1 cellular context compared by ENCODE assay signal in the genomic region with DNA sequence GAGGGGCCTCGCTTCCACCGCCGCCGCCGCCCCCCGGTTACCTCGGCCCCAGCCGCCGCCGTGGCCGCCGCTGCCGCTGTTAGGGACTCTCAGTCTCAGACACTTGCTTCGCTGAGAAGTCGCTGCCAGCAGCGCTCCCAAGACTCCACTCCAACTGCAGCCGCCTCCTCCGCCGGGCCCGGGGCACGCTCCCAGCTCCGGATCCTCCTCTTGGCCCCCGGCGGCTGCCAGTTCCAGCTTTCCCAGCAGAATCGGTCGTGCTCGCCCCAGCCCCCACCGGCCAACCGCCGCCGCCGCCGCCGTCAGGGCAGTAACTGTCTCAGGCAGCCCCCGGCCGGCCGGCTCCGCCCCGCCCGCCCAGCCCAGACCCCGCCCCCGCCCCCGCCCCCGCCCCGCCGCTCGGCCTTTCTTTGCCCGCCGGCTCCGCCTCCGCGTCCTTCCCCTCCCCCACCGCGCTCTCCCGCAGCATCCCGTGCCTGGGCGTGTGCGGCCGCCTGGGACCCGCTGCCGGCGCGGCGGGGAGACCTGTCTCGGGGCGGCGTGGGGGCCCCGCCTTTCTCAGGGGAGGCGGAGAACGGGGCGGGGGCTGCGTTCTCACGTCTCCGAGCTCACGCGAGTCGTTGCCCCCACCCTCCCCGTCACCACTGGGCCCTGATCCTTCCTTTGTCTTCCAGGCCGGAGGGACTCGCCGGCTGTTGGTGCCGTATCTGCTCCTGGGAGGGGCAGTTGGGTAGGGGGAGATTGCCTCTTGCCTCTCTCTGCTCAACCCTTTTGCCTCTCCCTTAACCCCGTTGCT.
A peak's percentile ranks its signal among the peaks of the same experiment; 100 is the strongest.
TF ChIP-seq lines count a peak whose summit lies in the region.

A gene with protein sequence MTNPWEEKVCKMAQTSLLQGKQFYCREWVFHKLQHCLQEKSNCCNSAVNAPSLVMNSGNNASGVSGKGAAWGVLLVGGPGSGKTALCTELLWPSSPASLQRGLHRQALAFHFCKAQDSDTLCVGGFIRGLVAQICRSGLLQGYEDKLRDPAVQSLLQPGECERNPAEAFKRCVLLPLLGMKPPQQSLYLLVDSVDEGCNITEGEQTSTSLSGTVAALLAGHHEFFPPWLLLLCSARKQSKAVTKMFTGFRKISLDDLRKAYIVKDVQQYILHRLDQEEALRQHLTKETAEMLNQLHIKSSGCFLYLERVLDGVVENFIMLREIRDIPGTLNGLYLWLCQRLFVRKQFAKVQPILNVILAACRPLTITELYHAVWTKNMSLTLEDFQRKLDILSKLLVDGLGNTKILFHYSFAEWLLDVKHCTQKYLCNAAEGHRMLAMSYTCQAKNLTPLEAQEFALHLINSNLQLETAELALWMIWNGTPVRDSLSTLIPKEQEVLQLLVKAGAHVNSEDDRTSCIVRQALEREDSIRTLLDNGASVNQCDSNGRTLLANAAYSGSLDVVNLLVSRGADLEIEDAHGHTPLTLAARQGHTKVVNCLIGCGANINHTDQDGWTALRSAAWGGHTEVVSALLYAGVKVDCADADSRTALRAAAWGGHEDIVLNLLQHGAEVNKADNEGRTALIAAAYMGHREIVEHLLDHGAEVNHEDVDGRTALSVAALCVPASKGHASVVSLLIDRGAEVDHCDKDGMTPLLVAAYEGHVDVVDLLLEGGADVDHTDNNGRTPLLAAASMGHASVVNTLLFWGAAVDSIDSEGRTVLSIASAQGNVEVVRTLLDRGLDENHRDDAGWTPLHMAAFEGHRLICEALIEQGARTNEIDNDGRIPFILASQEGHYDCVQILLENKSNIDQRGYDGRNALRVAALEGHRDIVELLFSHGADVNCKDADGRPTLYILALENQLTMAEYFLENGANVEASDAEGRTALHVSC (N-terminal part only) (minus strand): TSS at position 316 of the 796 bp plus-strand sequence. CDS start 2,221 bp downstream, outside the sequence.

TF ChIP-seq in K562, 482 proteins besides CTCF, POLR2A, EP300 and RAD21 (continued from another document):
- no peak for TF ChIP-seq MCM5 (IDR thresholded peaks at IDR 0.05; ENCODE audit: low read depth)
- no peak for TF ChIP-seq CBX3 (IDR thresholded peaks at IDR 0.05; ENCODE audit: borderline replicate concordance in 1 of 2, low read length in 2 of 2)
- TF ChIP-seq EGR1 (conservative IDR thresholded peaks at IDR 0.05) = peak; percentile 79
- no peak for TF ChIP-seq KDM5B (IDR thresholded peaks at IDR 0.05; ENCODE audit: insufficient replicate concordance, low read depth, low read length)
- TF ChIP-seq HLTF (IDR thresholded peaks at IDR 0.05) = peak; percentile 75; the same call in 1 of the 2 replicates
- peak; percentile 97 for TF ChIP-seq BHLHE40 (IDR thresholded peaks at IDR 0.05; ENCODE audit: low read length)
- no peak for TF ChIP-seq HDGF (IDR thresholded peaks at IDR 0.05)
- no peak for TF ChIP-seq KDM1A (IDR thresholded peaks at IDR 0.05)
- TF ChIP-seq ZNF41 (CRISPR knock-in tag; conservative IDR thresholded peaks at IDR 0.05) = no peak
- TF ChIP-seq ZNF780A (CRISPR knock-in tag; IDR thresholded peaks at IDR 0.05) = no peak
- TF ChIP-seq HNRNPLL (IDR thresholded peaks at IDR 0.05; ENCODE audit: low read depth, low read length, poor library complexity, severe bottlenecking) = no peak
- TF ChIP-seq STAT5B (CRISPR knock-in tag; IDR thresholded peaks at IDR 0.05) = no peak
